In genomic region chr9:135736979-135737839, GRCh38 we compare ENCODE assay signal across 27 cellular contexts. TPM values are rescaled to one million over a fixed set of nuclear protein-coding genes. Genes with fewer than 3 reads are reported as not detected.
"Had no signal": no experiment of that assay in that cellular context is flagged by ENCODE, and none has a peak within 500 bp of the region (broad histone marks: within the 10 kb centered on the region; RNA-seq: fewer than 3 reads in every experiment).

No MANE protein-coding gene starts in this region.

- DNase-seq: activated CD4-positive, alpha-beta T cell treated with anti-CD3 and anti-CD28 coated beads for 1 hour; activated CD4-positive, alpha-beta T cell treated with anti-CD3 and anti-CD28 coated beads, Interleukin-2, amount 50 U/mL, for 1 hour; activated CD8-positive, alpha-beta T cell treated with anti-CD3 and anti-CD28 coated beads, Interleukin-2, amount 10 ng/mL, durations not matched to agents 7 days and 5 days; activated gamma-delta T cell treated with Interleukin-2 at 50 U/mL for 16 hours; brain microvascular endothelial cell; dermis blood vessel endothelial cell; effector memory CD4-positive, alpha-beta T cell; hippocampal formation; left ventricle myocardium inferior; naive thymus-derived CD8-positive, alpha-beta T cell; pancreas; psoas muscle; right cardiac atrium; stimulated activated CD4-positive, alpha-beta T cell treated with anti-CD3 and anti-CD28 coated beads, Interleukin-12 subunit alpha, Interleukin-12 subunit beta, amount 100 ng/mL, for 4 hours; stomach; transverse colon had no signal

- H3K27ac Mint-ChIP-seq: activated CD8-positive, alpha-beta T cell treated with anti-CD3 and anti-CD28 coated beads, Interleukin-2, amount 10 ng/mL, durations not matched to agents 7 days and 5 days; activated naive CD4-positive, alpha-beta T cell treated with anti-CD3 and anti-CD28 coated beads, Interleukin-2, amount 50 U/mL, for 72 hours; mesothelial cell of epicardium; naive thymus-derived CD8-positive, alpha-beta T cell; T-helper 2 cell treated with Interferon-gamma antibody and Interleukin-4, amounts not matched to agents 5 μg/mL and 100 μg/mL, for 36 hours had no signal

- H3K4me1 Mint-ChIP-seq: mesothelial cell of epicardium had no signal

- H3K4me1 ChIP-seq: ascending aorta, left ventricle myocardium inferior, pancreas, psoas muscle, suprapubic skin, transverse colon had no signal

- H3K27ac ChIP-seq: ascending aorta, brain microvascular endothelial cell, left ventricle myocardium inferior, neutrophil, pancreas, psoas muscle, stomach, suprapubic skin, transverse colon had no signal

- H3K9me3 Mint-ChIP-seq: T-helper 2 cell treated with Interferon-gamma antibody and Interleukin-4, amounts not matched to agents 5 μg/mL and 100 μg/mL, for 36 hours had no signal

- H3K4me3 ChIP-seq: ascending aorta, left ventricle myocardium inferior, pancreas, psoas muscle, stomach, suprapubic skin, transverse colon had no signal

- H3K9me3 ChIP-seq: ascending aorta, neutrophil, pancreas, psoas muscle, suprapubic skin, transverse colon had no signal

- H3K36me3 ChIP-seq: ascending aorta, brain microvascular endothelial cell, left ventricle myocardium inferior, neutrophil, pancreas, stomach, suprapubic skin, transverse colon had no signal

- H3K27me3 ChIP-seq: ascending aorta, pancreas had no signal

- H3K4me3 Mint-ChIP-seq: activated CD8-positive, alpha-beta T cell treated with anti-CD3 and anti-CD28 coated beads, Interleukin-2, amount 10 ng/mL, durations not matched to agents 7 days and 5 days; mesothelial cell of epicardium; naive thymus-derived CD8-positive, alpha-beta T cell; T-helper 2 cell treated with Interferon-gamma antibody and Interleukin-4, amounts not matched to agents 5 μg/mL and 100 μg/mL, for 36 hours had no signal

- ATAC-seq: activated CD8-positive, alpha-beta T cell treated with anti-CD3 and anti-CD28 coated beads, Interleukin-2, amount 10 ng/mL, durations not matched to agents 7 days and 5 days; activated naive CD4-positive, alpha-beta T cell treated with anti-CD3 and anti-CD28 coated beads, Interleukin-2, amount 50 U/mL, for 72 hours; esophagus mucosa; naive thymus-derived CD8-positive, alpha-beta T cell; pancreas; psoas muscle; right cardiac atrium had no signal

- H3K36me3 Mint-ChIP-seq: mesothelial cell of epicardium had no signal

RNA-seq across cellular contexts. Expression of gene KCNT1, which starts 35.2 kb away (rescaled TPM):
- total RNA-seq: activated CD8-positive, alpha-beta T cell treated with anti-CD3 and anti-CD28 coated beads, Interleukin-2, amount 10 ng/mL, durations not matched to agents 7 days and 5 days; activated naive CD4-positive, alpha-beta T cell treated with anti-CD3 and anti-CD28 coated beads, Interleukin-2, amount 50 U/mL, for 72 hours; ascending aorta; dermis blood vessel endothelial cell; endothelial cell of umbilical vein; esophagus mucosa; lung microvascular endothelial cell; mesothelial cell of epicardium; naive thymus-derived CD8-positive, alpha-beta T cell had no signal
- polyA plus RNA-seq: endothelial cell of umbilical vein; naive thymus-derived CD8-positive, alpha-beta T cell had no signal

RNA-seq across cellular contexts. Expression of gene SOHLH1, which starts 37.9 kb away (rescaled TPM):
- total RNA-seq: activated CD8-positive, alpha-beta T cell treated with anti-CD3 and anti-CD28 coated beads, Interleukin-2, amount 10 ng/mL, durations not matched to agents 7 days and 5 days; activated naive CD4-positive, alpha-beta T cell treated with anti-CD3 and anti-CD28 coated beads, Interleukin-2, amount 50 U/mL, for 72 hours; ascending aorta; dermis blood vessel endothelial cell; endothelial cell of umbilical vein; esophagus mucosa; frontal cortex; left ventricle myocardium inferior; lung microvascular endothelial cell; mesothelial cell of epicardium; naive thymus-derived CD8-positive, alpha-beta T cell; pancreas; psoas muscle; right cardiac atrium; stomach; suprapubic skin; transverse colon had no signal
- polyA plus RNA-seq: adipose tissue; endothelial cell of umbilical vein; naive thymus-derived CD8-positive, alpha-beta T cell; psoas muscle; right cardiac atrium; stomach had no signal
